ENCODE assay signal across 1 cellular context in the genomic region with DNA sequence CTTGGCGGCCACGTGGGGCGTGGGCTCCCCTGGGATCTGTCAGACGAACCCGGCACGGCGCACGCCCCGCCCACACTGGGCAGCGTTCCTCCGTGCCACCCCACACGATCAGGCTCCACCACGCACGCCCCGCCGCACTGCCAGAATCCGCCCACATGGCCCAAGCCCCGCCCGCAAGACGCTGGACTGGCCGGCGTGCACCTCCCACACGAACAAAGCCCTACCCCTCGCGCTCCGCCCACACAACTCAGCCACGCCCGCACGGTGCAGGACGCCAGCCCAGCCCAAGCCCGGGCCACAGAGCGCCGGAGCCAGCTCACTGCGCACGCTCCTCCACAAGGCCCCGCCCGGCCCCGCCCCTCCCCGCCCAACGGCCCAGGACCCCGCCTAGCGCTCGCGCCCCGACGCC.
TF ChIP-seq lines count a peak whose summit lies in the region.

No MANE protein-coding gene starts in this region.

TF ChIP-seq in HEK293, 187 proteins besides CTCF, POLR2A, EP300 and RAD21 (continued from another document and continues in another):
- no peak for TF ChIP-seq ZNF518A (tag by site-specific recombination; conservative IDR thresholded peaks at IDR 0.05; ENCODE audit: low read depth)
- TF ChIP-seq ZFP3 (tag by site-specific recombination; IDR thresholded peaks at IDR 0.05; ENCODE audit: low read depth), result no peak
- TF ChIP-seq ZNF433 (tag by site-specific recombination; IDR thresholded peaks at IDR 0.05; ENCODE audit: low read depth), result no peak
- TF ChIP-seq SP3 (tag by site-specific recombination; IDR thresholded peaks at IDR 0.05), result peak; percentile 95
- TF ChIP-seq, protein P1, sequence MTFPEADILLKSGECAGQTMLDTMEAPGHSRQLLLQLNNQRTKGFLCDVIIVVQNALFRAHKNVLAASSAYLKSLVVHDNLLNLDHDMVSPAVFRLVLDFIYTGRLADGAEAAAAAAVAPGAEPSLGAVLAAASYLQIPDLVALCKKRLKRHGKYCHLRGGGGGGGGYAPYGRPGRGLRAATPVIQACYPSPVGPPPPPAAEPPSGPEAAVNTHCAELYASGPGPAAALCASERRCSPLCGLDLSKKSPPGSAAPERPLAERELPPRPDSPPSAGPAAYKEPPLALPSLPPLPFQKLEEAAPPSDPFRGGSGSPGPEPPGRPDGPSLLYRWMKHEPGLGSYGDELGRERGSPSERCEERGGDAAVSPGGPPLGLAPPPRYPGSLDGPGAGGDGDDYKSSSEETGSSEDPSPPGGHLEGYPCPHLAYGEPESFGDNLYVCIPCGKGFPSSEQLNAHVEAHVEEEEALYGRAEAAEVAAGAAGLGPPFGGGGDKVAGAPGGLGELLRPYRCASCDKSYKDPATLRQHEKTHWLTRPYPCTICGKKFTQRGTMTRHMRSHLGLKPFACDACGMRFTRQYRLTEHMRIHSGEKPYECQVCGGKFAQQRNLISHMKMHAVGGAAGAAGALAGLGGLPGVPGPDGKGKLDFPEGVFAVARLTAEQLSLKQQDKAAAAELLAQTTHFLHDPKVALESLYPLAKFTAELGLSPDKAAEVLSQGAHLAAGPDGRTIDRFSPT (tag by site-specific recombination; IDR thresholded peaks at IDR 0.05), result peak; percentile 79
- TF ChIP-seq ZNF629 (tag by site-specific recombination; IDR thresholded peaks at IDR 0.05), result no peak
- no peak for TF ChIP-seq ZNF202 (tag by site-specific recombination; IDR thresholded peaks at IDR 0.05; ENCODE audit: borderline replicate concordance)
- TF ChIP-seq BCL11B (tag by site-specific recombination; IDR thresholded peaks at IDR 0.05; ENCODE audit: low read depth), result no peak
- TF ChIP-seq ZNF529 (tag by site-specific recombination; IDR thresholded peaks at IDR 0.05; ENCODE audit: insufficient replicate concordance), result no peak
- TF ChIP-seq ZBTB6 (tag by site-specific recombination; IDR thresholded peaks at IDR 0.05), result no peak
- TF ChIP-seq ZNF701 (tag by site-specific recombination; IDR thresholded peaks at IDR 0.05), result no peak
- TF ChIP-seq, protein P2, sequence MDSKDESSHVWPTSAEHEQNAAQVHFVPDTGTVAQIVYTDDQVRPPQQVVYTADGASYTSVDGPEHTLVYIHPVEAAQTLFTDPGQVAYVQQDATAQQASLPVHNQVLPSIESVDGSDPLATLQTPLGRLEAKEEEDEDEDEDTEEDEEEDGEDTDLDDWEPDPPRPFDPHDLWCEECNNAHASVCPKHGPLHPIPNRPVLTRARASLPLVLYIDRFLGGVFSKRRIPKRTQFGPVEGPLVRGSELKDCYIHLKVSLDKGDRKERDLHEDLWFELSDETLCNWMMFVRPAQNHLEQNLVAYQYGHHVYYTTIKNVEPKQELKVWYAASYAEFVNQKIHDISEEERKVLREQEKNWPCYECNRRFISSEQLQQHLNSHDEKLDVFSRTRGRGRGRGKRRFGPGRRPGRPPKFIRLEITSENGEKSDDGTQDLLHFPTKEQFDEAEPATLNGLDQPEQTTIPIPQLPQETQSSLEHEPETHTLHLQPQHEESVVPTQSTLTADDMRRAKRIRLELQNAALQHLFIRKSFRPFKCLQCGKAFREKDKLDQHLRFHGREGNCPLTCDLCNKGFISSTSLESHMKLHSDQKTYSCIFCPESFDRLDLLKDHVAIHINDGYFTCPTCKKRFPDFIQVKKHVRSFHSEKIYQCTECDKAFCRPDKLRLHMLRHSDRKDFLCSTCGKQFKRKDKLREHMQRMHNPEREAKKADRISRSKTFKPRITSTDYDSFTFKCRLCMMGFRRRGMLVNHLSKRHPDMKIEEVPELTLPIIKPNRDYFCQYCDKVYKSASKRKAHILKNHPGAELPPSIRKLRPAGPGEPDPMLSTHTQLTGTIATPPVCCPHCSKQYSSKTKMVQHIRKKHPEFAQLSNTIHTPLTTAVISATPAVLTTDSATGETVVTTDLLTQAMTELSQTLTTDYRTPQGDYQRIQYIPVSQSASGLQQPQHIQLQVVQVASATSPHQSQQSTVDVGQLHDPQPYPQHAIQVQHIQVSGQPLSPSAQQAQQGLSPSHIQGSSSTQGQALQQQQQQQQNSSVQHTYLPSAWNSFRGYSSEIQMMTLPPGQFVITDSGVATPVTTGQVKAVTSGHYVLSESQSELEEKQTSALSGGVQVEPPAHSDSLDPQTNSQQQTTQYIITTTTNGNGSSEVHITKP (tag by site-specific recombination; IDR thresholded peaks at IDR 0.05), result 0 out of 2 replicates have a peak, but pooled peaks have one; percentile 3
- no peak for TF ChIP-seq KLF17 (tag by site-specific recombination; IDR thresholded peaks at IDR 0.05)
- no peak for TF ChIP-seq ZNF692 (tag by site-specific recombination; IDR thresholded peaks at IDR 0.05)
- no peak for TF ChIP-seq HOXC10 (CRISPR knock-in tag; IDR thresholded peaks at IDR 0.05)
- TF ChIP-seq ZBTB8A (tag by site-specific recombination; IDR thresholded peaks at IDR 0.05), result 0 out of 2 replicates have a peak, but pooled peaks have one; percentile 2
- no peak for TF ChIP-seq BCL6B (tag by site-specific recombination; IDR thresholded peaks at IDR 0.05)
- TF ChIP-seq, protein P3, sequence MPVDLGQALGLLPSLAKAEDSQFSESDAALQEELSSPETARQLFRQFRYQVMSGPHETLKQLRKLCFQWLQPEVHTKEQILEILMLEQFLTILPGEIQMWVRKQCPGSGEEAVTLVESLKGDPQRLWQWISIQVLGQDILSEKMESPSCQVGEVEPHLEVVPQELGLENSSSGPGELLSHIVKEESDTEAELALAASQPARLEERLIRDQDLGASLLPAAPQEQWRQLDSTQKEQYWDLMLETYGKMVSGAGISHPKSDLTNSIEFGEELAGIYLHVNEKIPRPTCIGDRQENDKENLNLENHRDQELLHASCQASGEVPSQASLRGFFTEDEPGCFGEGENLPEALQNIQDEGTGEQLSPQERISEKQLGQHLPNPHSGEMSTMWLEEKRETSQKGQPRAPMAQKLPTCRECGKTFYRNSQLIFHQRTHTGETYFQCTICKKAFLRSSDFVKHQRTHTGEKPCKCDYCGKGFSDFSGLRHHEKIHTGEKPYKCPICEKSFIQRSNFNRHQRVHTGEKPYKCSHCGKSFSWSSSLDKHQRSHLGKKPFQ (tag by site-specific recombination; IDR thresholded peaks at IDR 0.05), result no peak
- no peak for TF ChIP-seq ZNF133 (tag by site-specific recombination; IDR thresholded peaks at IDR 0.05)
- TF ChIP-seq WT1 (tag by site-specific recombination; IDR thresholded peaks at IDR 0.05), result no peak
- TF ChIP-seq, protein P4, sequence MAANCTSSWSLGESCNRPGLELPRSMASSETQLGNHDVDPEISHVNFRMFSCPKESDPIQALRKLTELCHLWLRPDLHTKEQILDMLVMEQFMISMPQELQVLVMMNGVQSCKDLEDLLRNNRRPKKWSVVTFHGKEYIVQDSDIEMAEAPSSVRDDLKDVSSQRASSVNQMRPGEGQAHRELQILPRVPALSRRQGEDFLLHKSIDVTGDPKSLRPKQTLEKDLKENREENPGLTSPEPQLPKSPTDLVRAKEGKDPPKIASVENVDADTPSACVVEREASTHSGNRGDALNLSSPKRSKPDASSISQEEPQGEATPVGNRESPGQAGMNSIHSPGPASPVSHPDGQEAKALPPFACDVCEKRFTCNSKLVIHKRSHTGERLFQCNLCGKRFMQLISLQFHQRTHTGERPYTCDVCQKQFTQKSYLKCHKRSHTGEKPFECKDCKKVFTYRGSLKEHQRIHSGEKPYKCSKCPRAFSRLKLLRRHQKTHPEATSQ (tag by site-specific recombination; IDR thresholded peaks at IDR 0.05), result no peak
- TF ChIP-seq, protein P5, sequence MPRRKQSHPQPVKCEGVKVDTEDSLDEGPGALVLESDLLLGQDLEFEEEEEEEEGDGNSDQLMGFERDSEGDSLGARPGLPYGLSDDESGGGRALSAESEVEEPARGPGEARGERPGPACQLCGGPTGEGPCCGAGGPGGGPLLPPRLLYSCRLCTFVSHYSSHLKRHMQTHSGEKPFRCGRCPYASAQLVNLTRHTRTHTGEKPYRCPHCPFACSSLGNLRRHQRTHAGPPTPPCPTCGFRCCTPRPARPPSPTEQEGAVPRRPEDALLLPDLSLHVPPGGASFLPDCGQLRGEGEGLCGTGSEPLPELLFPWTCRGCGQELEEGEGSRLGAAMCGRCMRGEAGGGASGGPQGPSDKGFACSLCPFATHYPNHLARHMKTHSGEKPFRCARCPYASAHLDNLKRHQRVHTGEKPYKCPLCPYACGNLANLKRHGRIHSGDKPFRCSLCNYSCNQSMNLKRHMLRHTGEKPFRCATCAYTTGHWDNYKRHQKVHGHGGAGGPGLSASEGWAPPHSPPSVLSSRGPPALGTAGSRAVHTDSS (tag by site-specific recombination; IDR thresholded peaks at IDR 0.05), result no peak
- peak; percentile 66 for TF ChIP-seq KLF16 (tag by site-specific recombination; IDR thresholded peaks at IDR 0.05)
- TF ChIP-seq FEZF1 (tag by site-specific recombination; IDR thresholded peaks at IDR 0.05), result no peak
- no peak; the same call in 1 of the 2 replicates for TF ChIP-seq ZNF843 (tag by site-specific recombination; IDR thresholded peaks at IDR 0.05)
- no peak for TF ChIP-seq SCRT1 (tag by site-specific recombination; IDR thresholded peaks at IDR 0.05; ENCODE audit: borderline replicate concordance)
- TF ChIP-seq ZNF792 (tag by site-specific recombination; IDR thresholded peaks at IDR 0.05), result no peak
- TF ChIP-seq EGR2 (tag by site-specific recombination; IDR thresholded peaks at IDR 0.05; ENCODE audit: low read depth), result peak; percentile 98
- TF ChIP-seq ZNF221 (tag by site-specific recombination; IDR thresholded peaks at IDR 0.05; ENCODE audit: borderline replicate concordance), result no peak
- TF ChIP-seq ZNF184 (tag by site-specific recombination; IDR thresholded peaks at IDR 0.05), result no peak
- TF ChIP-seq ZNF621 (tag by site-specific recombination; IDR thresholded peaks at IDR 0.05), result no peak
- no peak for TF ChIP-seq ZNF223 (tag by site-specific recombination; IDR thresholded peaks at IDR 0.05)
- TF ChIP-seq ZIC2 (tag by site-specific recombination; IDR thresholded peaks at IDR 0.05), result no peak
- no peak for TF ChIP-seq ZNF544 (tag by site-specific recombination; IDR thresholded peaks at IDR 0.05)
- no peak for TF ChIP-seq SP7 (tag by site-specific recombination; IDR thresholded peaks at IDR 0.05)
- no peak for TF ChIP-seq ZNF560 (tag by site-specific recombination; IDR thresholded peaks at IDR 0.05; ENCODE audit: borderline replicate concordance)
- TF ChIP-seq ZNF157 (tag by site-specific recombination; IDR thresholded peaks at IDR 0.05), result no peak
